ENCODE assay signal across 9 cellular contexts in the genomic region with DNA sequence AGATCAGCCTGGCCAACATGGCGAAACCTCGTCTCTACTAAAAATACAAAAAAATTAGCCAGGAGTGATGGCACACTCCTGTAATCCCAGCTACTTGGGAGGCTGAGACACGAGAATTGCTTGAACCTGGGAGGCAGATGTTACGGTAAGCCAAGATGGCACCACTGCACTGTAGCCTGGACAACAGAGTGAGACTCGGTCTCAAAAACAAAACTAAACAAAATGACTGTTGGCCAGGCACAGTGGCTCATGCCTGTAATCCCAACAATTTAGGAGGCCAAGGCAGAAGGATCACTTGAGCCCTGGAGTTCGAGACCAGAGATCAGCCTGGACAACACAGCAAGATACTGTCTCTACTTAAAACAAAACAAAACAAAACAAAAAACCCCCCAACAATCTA. TPM values are rescaled to one million over a fixed set of nuclear protein-coding genes. Genes with fewer than 3 reads are reported as not detected.
"Had no signal": no experiment of that assay in that cellular context is flagged by ENCODE, and none has a peak within 500 bp of the region (broad histone marks: within the 10 kb centered on the region; RNA-seq: fewer than 3 reads in every experiment).

No MANE protein-coding gene starts in this region.

RNA-seq across cellular contexts. Expression of gene MFSD2B, which starts 33.2 kb away (rescaled TPM):
- total RNA-seq: omental fat pad, osteocyte, posterior vena cava, prostate gland, smooth muscle cell, stomach, subcutaneous adipose tissue, thyroid gland, vagina had no signal
